ENCODE assay signal across 32 cellular contexts in genomic region chr1:50940291-50940690, GRCh38.
"Had no signal": no experiment of that assay in that cellular context is flagged by ENCODE, and none has a peak within 500 bp of the region (broad histone marks: within the 10 kb centered on the region; RNA-seq: fewer than 3 reads in every experiment).

No MANE protein-coding gene starts in this region.

- H3K27ac Mint-ChIP-seq: activated B cell treated with CpG ODN at 0.5 μM for 24 hours; activated CD4-positive, alpha-beta memory T cell treated with anti-CD3 and anti-CD28 coated beads for 36 hours; activated CD8-positive, alpha-beta memory T cell treated with anti-CD3 and anti-CD28 coated beads, Interleukin-2, amount 10 ng/mL, durations not matched to agents 7 days and 5 days; activated CD8-positive, alpha-beta T cell treated with anti-CD3 and anti-CD28 coated beads, Interleukin-2, amount 10 ng/mL, durations not matched to agents 7 days and 5 days; activated naive CD4-positive, alpha-beta T cell treated with anti-CD3 and anti-CD28 coated beads for 36 hours; activated naive CD4-positive, alpha-beta T cell treated with anti-CD3 and anti-CD28 coated beads, Interleukin-2, amount 50 U/mL, for 24 hours; activated naive CD8-positive, alpha-beta T cell treated with anti-CD3 and anti-CD28 coated beads for 36 hours; activated naive CD8-positive, alpha-beta T cell treated with anti-CD3 and anti-CD28 coated beads, Interleukin-2, amount 50 U/mL, for 24 hours; activated T-helper 1 cell treated with anti-CD3 and anti-CD28 coated beads, Interleukin-12 subunit alpha, Interleukin-12 subunit beta, Interleukin-2, Interleukin-4 antibody, amounts not matched to agents 30 ng/mL and 10 ng/mL and 1 ng/mL, durations not matched to agents 14 hours and 24 hours and 36 hours; activated T-helper 2 cell treated with anti-CD3 and anti-CD28 coated beads, Interferon-gamma antibody, Interleukin-2, Interleukin-4, amounts not matched to agents 10 μg/mL and 5 μg/mL and 100 μg/mL, durations not matched to agents 14 hours and 24 hours and 36 hours; T-helper 17 cell; T-helper 2 cell treated with Interferon-gamma antibody and Interleukin-4, amounts not matched to agents 5 μg/mL and 100 μg/mL, for 36 hours had no signal

- H3K27me3 ChIP-seq: adrenal gland, body of pancreas, cardiac muscle cell, colonic mucosa, esophagus squamous epithelium had no signal

- H3K4me1 ChIP-seq: colonic mucosa had no signal

- H3K9me3 Mint-ChIP-seq: activated B cell treated with CpG ODN at 0.5 μM for 24 hours; activated CD4-positive, alpha-beta memory T cell treated with anti-CD3 and anti-CD28 coated beads for 36 hours; activated naive CD4-positive, alpha-beta T cell treated with anti-CD3 and anti-CD28 coated beads for 36 hours; activated naive CD4-positive, alpha-beta T cell treated with anti-CD3 and anti-CD28 coated beads, Interleukin-2, amount 50 U/mL, for 24 hours; activated naive CD8-positive, alpha-beta T cell treated with anti-CD3 and anti-CD28 coated beads for 36 hours; activated naive CD8-positive, alpha-beta T cell treated with anti-CD3 and anti-CD28 coated beads, Interleukin-2, amount 50 U/mL, for 24 hours; activated T-helper 1 cell treated with anti-CD3 and anti-CD28 coated beads, Interleukin-12 subunit alpha, Interleukin-12 subunit beta, Interleukin-2, Interleukin-4 antibody, amounts not matched to agents 30 ng/mL and 10 ng/mL and 1 ng/mL, durations not matched to agents 14 hours and 24 hours and 36 hours; activated T-helper 2 cell treated with anti-CD3 and anti-CD28 coated beads, Interferon-gamma antibody, Interleukin-2, Interleukin-4, amounts not matched to agents 10 μg/mL and 5 μg/mL and 100 μg/mL, durations not matched to agents 14 hours and 24 hours and 36 hours; T-helper 2 cell treated with Interferon-gamma antibody and Interleukin-4, amounts not matched to agents 5 μg/mL and 100 μg/mL, for 36 hours had no signal

- H3K9me3 ChIP-seq: adrenal gland, body of pancreas, colonic mucosa, esophagus squamous epithelium had no signal

- H3K36me3 Mint-ChIP-seq: activated CD4-positive, alpha-beta memory T cell treated with anti-CD3 and anti-CD28 coated beads for 36 hours had no signal

- H3K4me3 ChIP-seq: adrenal gland, body of pancreas, cardiac muscle cell, colonic mucosa, esophagus squamous epithelium had no signal

- DNase-seq: activated B cell treated with CpG ODN at 0.5 μM for 24 hours; activated CD4-positive, alpha-beta memory T cell treated with anti-CD3 and anti-CD28 coated beads for 36 hours; activated CD4-positive, alpha-beta T cell treated with anti-CD3 and anti-CD28 coated beads for 48 hours; activated CD8-positive, alpha-beta memory T cell treated with anti-CD3 and anti-CD28 coated beads, Interleukin-2, amount 10 ng/mL, durations not matched to agents 7 days and 5 days; activated CD8-positive, alpha-beta memory T cell treated with anti-CD3 and anti-CD28 coated beads, Interleukin-2, amount 50 U/mL, for 4 hours; activated CD8-positive, alpha-beta T cell treated with anti-CD3 and anti-CD28 coated beads, Interleukin-2, amount 10 ng/mL, durations not matched to agents 7 days and 5 days; activated effector memory CD4-positive, alpha-beta T cell treated with anti-CD3 and anti-CD28 coated beads, Interleukin-2, amount 50 U/mL, for 16 hours; activated naive CD4-positive, alpha-beta T cell treated with anti-CD3 and anti-CD28 coated beads for 36 hours; activated naive CD8-positive, alpha-beta T cell treated with anti-CD3 and anti-CD28 coated beads for 36 hours; activated naive CD8-positive, alpha-beta T cell treated with anti-CD3 and anti-CD28 coated beads, Interleukin-2, amount 50 U/mL, for 24 hours; activated T-cell treated with anti-CD3 and anti-CD28 coated beads, Interleukin-2, amount 50 U/mL, for 1 hour; activated T-cell treated with anti-CD3 and anti-CD28 coated beads, Interleukin-2, amount 50 U/mL, for 48 hours; adrenal gland; amygdala; aorta; body of pancreas; central memory CD4-positive, alpha-beta T cell; cerebellar nuclear complex; colonic mucosa; effector CD8-positive, alpha-beta T cell; erythroblast; esophagus squamous epithelium; head of caudate nucleus; T-helper 1 cell; T-helper 17 cell; T1000; WERI-Rb-1 had no signal

- H3K36me3 ChIP-seq: adrenal gland, cardiac muscle cell, colonic mucosa had no signal

- H3K27ac ChIP-seq: adrenal gland, body of pancreas, cardiac muscle cell, colonic mucosa, esophagus squamous epithelium, WERI-Rb-1 had no signal

- H3K4me3 Mint-ChIP-seq: activated B cell treated with CpG ODN at 0.5 μM for 24 hours; activated CD4-positive, alpha-beta memory T cell treated with anti-CD3 and anti-CD28 coated beads for 36 hours; activated CD8-positive, alpha-beta memory T cell treated with anti-CD3 and anti-CD28 coated beads, Interleukin-2, amount 10 ng/mL, durations not matched to agents 7 days and 5 days; activated CD8-positive, alpha-beta T cell treated with anti-CD3 and anti-CD28 coated beads, Interleukin-2, amount 10 ng/mL, durations not matched to agents 7 days and 5 days; activated naive CD4-positive, alpha-beta T cell treated with anti-CD3 and anti-CD28 coated beads for 36 hours; activated naive CD4-positive, alpha-beta T cell treated with anti-CD3 and anti-CD28 coated beads, Interleukin-2, amount 50 U/mL, for 24 hours; activated naive CD8-positive, alpha-beta T cell treated with anti-CD3 and anti-CD28 coated beads for 36 hours; activated naive CD8-positive, alpha-beta T cell treated with anti-CD3 and anti-CD28 coated beads, Interleukin-2, amount 50 U/mL, for 24 hours; activated T-helper 1 cell treated with anti-CD3 and anti-CD28 coated beads, Interleukin-12 subunit alpha, Interleukin-12 subunit beta, Interleukin-2, Interleukin-4 antibody, amounts not matched to agents 30 ng/mL and 10 ng/mL and 1 ng/mL, durations not matched to agents 14 hours and 24 hours and 36 hours; T-helper 17 cell; T-helper 2 cell treated with Interferon-gamma antibody and Interleukin-4, amounts not matched to agents 5 μg/mL and 100 μg/mL, for 36 hours had no signal

- H3K27me3 Mint-ChIP-seq: activated B cell treated with CpG ODN at 0.5 μM for 24 hours; activated CD4-positive, alpha-beta memory T cell treated with anti-CD3 and anti-CD28 coated beads for 36 hours; activated CD8-positive, alpha-beta memory T cell treated with anti-CD3 and anti-CD28 coated beads, Interleukin-2, amount 10 ng/mL, durations not matched to agents 7 days and 5 days; activated naive CD4-positive, alpha-beta T cell treated with anti-CD3 and anti-CD28 coated beads, Interleukin-2, amount 50 U/mL, for 24 hours; activated naive CD8-positive, alpha-beta T cell treated with anti-CD3 and anti-CD28 coated beads for 36 hours; activated naive CD8-positive, alpha-beta T cell treated with anti-CD3 and anti-CD28 coated beads, Interleukin-2, amount 50 U/mL, for 24 hours; T-helper 17 cell had no signal
